Comparison of ENCODE assay signal across 8 cellular contexts in the genomic region with DNA sequence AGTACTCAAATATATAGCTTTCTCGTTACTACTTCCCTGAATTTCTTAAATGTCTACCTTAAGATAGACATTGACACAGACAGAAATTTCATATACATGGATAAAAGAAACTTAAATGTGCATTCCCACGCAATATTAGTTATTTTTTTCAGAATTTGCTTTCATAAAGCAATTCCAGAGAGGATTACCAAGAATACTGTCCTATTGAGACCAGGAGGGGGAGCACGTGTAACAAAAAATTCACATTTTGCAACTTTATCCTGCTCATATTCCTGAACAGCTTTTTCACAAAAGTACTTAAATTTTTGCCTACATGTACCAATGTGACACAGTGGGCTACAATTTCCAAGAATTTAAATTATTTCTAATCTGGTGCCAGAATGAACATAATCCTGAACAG.
DNase-seq lines count a peak whose midpoint lies in the region; ATAC-seq and TF ChIP-seq lines count a peak whose summit lies in the region.

No MANE protein-coding gene starts in this region.

- TF ChIP-seq CTCF in GM12875 (IDR thresholded peaks at IDR 0.05; ENCODE audit: borderline replicate concordance, insufficient read depth, low read depth, low read length): peak; percentile 37; the same call in 1 of the 2 replicates

- ATAC-seq in HG02798 (IDR thresholded peaks at IDR 0.05; ENCODE audit: poor library complexity, unreplicated experiment): no peak

- DNase-seq in ACHN (peak; percentile 58), OCI-M2 (lab: John Stamatoyannopoulos, UW; ENCODE audit: unreplicated experiment) (peak; percentile 1), epidermal melanocyte (ENCODE audit: insufficient read length, low spot score) (peak; percentile 29), pons (ENCODE audit: low spot score) (peak; percentile 45), cerebellar nuclear complex (lab: John Stamatoyannopoulos, UW) (no peak)
- DNase-seq in stimulated activated CD4-positive, alpha-beta T cell treated with anti-CD3 and anti-CD28 coated beads, Interleukin-15, amount 100 ng/mL, for 24 hours: no peak

- no peak overlapping the region for H3K4me3 ChIP-seq in GM12875 (ENCODE audit: low read depth, low read length)

- in situ Hi-C loops in ACHN (cut with HindIII; ENCODE audit: low pct_ligation_motif_present, low pct_unique_long_range_greater_than_20kb, low sequenced_read_pairs): no loop called here

Comparison
In these comparisons a context has a peak if more than half of its experiments do, and no peak if none do; other contexts are left out.
1. DNase-seq: peak in ACHN (single experiment), OCI-M2 (single experiment), epidermal melanocyte (single experiment) and pons (single experiment); none in cerebellar nuclear complex (0 of 2) and stimulated activated CD4-positive, alpha-beta T cell treated with anti-CD3 and anti-CD28 coated beads, Interleukin-15, amount 100 ng/mL, for 24 hours (single experiment).